In the genomic region with DNA sequence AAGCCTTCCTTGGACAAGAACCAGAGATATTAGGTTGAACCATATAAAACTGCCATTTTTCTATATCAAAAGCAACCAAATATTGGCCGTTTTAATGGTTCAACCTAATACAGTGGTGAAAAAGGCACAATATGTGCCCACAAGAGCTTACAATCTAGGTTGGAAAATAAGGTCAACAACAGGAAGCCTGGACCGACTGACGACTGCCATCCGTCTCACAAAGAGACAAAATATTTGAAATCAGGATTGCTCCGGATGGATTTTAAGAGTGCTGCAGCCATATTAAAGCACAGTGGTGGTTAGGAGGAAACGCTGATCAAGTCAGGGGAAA, we compare ENCODE assay signal across 1 cellular context.
TF ChIP-seq lines count a peak whose summit lies in the region.

No MANE protein-coding gene starts in this region.

TF ChIP-seq in HepG2, 621 proteins besides CTCF, POLR2A, EP300 and RAD21 (continued from another document and continues in another):
- TF ChIP-seq, protein P1, sequence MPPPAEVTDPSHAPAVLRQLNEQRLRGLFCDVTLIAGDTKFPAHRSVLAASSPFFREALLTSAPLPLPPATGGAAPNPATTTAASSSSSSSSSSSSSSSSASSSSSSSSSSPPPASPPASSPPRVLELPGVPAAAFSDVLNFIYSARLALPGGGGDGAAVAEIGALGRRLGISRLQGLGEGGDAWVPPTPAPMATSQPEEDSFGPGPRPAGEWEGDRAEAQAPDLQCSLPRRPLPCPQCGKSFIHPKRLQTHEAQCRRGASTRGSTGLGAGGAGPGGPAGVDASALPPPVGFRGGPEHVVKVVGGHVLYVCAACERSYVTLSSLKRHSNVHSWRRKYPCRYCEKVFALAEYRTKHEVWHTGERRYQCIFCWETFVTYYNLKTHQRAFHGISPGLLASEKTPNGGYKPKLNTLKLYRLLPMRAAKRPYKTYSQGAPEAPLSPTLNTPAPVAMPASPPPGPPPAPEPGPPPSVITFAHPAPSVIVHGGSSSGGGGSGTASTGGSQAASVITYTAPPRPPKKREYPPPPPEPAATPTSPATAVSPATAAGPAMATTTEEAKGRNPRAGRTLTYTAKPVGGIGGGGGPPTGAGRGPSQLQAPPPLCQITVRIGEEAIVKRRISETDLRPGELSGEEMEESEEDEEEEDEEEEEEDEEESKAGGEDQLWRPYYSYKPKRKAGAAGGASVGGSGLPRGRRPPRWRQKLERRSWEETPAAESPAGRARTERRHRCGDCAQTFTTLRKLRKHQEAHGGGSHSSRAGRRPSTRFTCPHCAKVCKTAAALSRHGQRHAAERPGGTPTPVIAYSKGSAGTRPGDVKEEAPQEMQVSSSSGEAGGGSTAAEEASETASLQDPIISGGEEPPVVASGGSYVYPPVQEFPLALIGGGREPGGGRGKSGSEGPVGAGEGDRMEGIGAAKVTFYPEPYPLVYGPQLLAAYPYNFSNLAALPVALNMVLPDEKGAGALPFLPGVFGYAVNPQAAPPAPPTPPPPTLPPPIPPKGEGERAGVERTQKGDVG (CRISPR knock-in tag; IDR thresholded peaks at IDR 0.05; ENCODE audit: borderline replicate concordance) = no peak
- TF ChIP-seq RBAK (CRISPR knock-in tag; IDR thresholded peaks at IDR 0.05) (no peak), KLF13 (CRISPR knock-in tag; IDR thresholded peaks at IDR 0.05) (no peak), ZMAT5 (CRISPR knock-in tag; IDR thresholded peaks at IDR 0.05; ENCODE audit: borderline replicate concordance, low read depth) (0 out of 2 replicates have a peak, but pooled peaks have one; percentile 44), ZNF431 (CRISPR knock-in tag; IDR thresholded peaks at IDR 0.05; ENCODE audit: borderline replicate concordance, low read depth) (0 out of 2 replicates have a peak, but pooled peaks have one; percentile 36), U2AF2 (IDR thresholded peaks at IDR 0.05; ENCODE audit: low read depth, low read length) (no peak), YEATS2 (CRISPR knock-in tag; IDR thresholded peaks at IDR 0.05; ENCODE audit: borderline replicate concordance) (0 out of 2 replicates have a peak, but pooled peaks have one; percentile 23), MAFK (conservative IDR thresholded peaks at IDR 0.05 in 1 of 2, IDR thresholded peaks at IDR 0.05 in 1 of 2; ENCODE audit: low read length in 2 of 2) (no peak), PAF1 (CRISPR knock-in tag; IDR thresholded peaks at IDR 0.05) (peak; percentile 29; the same call in 1 of the 2 replicates), MAFG (CRISPR knock-in tag; IDR thresholded peaks at IDR 0.05) (no peak), THRA (CRISPR knock-in tag; IDR thresholded peaks at IDR 0.05; ENCODE audit: borderline replicate concordance) (0 out of 2 replicates have a peak, but pooled peaks have one; percentile 5), HBP1 (CRISPR knock-in tag; IDR thresholded peaks at IDR 0.05; ENCODE audit: low read depth) (0 out of 2 replicates have a peak, but pooled peaks have one; percentile 14), RFX3 (CRISPR knock-in tag; IDR thresholded peaks at IDR 0.05) (no peak), FOSL1 (CRISPR knock-in tag; IDR thresholded peaks at IDR 0.05; ENCODE audit: borderline replicate concordance) (no peak), MLLT10 (CRISPR knock-in tag; IDR thresholded peaks at IDR 0.05) (0 out of 2 replicates have a peak, but pooled peaks have one; percentile 21), MTERF4 (CRISPR knock-in tag; IDR thresholded peaks at IDR 0.05) (0 out of 2 replicates have a peak, but pooled peaks have one; percentile 30), ZNF160 (CRISPR knock-in tag; IDR thresholded peaks at IDR 0.05) (peak; percentile 15; the same call in 1 of the 2 replicates), ZNF766 (CRISPR knock-in tag; IDR thresholded peaks at IDR 0.05; ENCODE audit: borderline replicate concordance) (0 out of 2 replicates have a peak, but pooled peaks have one; percentile 26), RORA (CRISPR knock-in tag; IDR thresholded peaks at IDR 0.05) (peak; percentile 84; the same call in 1 of the 2 replicates), IRX3 (CRISPR knock-in tag; IDR thresholded peaks at IDR 0.05; ENCODE audit: borderline replicate concordance, low read depth) (no peak), POLR2G (IDR thresholded peaks at IDR 0.05; ENCODE audit: low read depth, low read length) (peak; percentile 76; the same call in 1 of the 2 replicates), NFYB (CRISPR knock-in tag; IDR thresholded peaks at IDR 0.05) (0 out of 2 replicates have a peak, but pooled peaks have one; percentile 7), ZMYM2 (CRISPR knock-in tag; IDR thresholded peaks at IDR 0.05) (no peak), ZNF775 (CRISPR knock-in tag; IDR thresholded peaks at IDR 0.05; ENCODE audit: borderline replicate concordance) (no peak; the same call in 1 of the 2 replicates), ZNF441 (CRISPR knock-in tag; IDR thresholded peaks at IDR 0.05; ENCODE audit: borderline replicate concordance) (no peak), SIN3A (IDR thresholded peaks at IDR 0.05; ENCODE audit: borderline replicate concordance, low read depth, low read length) (0 out of 2 replicates have a peak, but pooled peaks have one; percentile 17), ZNF550 (CRISPR knock-in tag; IDR thresholded peaks at IDR 0.05; ENCODE audit: borderline replicate concordance) (no peak), TBX2 (CRISPR knock-in tag; IDR thresholded peaks at IDR 0.05; ENCODE audit: borderline replicate concordance) (no peak)
- TF ChIP-seq, protein P2, sequence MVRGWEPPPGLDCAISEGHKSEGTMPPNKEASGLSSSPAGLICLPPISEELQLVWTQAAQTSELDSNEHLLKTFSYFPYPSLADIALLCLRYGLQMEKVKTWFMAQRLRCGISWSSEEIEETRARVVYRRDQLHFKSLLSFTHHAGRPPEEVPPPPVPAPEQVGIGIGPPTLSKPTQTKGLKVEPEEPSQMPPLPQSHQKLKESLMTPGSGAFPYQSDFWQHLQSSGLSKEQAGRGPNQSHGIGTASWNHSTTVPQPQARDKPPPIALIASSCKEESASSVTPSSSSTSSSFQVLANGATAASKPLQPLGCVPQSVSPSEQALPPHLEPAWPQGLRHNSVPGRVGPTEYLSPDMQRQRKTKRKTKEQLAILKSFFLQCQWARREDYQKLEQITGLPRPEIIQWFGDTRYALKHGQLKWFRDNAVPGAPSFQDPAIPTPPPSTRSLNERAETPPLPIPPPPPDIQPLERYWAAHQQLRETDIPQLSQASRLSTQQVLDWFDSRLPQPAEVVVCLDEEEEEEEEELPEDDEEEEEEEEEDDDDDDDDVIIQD (CRISPR knock-in tag; IDR thresholded peaks at IDR 0.05; ENCODE audit: low read depth) = 0 out of 2 replicates have a peak, but pooled peaks have one; percentile 7
- TF ChIP-seq, protein P3, sequence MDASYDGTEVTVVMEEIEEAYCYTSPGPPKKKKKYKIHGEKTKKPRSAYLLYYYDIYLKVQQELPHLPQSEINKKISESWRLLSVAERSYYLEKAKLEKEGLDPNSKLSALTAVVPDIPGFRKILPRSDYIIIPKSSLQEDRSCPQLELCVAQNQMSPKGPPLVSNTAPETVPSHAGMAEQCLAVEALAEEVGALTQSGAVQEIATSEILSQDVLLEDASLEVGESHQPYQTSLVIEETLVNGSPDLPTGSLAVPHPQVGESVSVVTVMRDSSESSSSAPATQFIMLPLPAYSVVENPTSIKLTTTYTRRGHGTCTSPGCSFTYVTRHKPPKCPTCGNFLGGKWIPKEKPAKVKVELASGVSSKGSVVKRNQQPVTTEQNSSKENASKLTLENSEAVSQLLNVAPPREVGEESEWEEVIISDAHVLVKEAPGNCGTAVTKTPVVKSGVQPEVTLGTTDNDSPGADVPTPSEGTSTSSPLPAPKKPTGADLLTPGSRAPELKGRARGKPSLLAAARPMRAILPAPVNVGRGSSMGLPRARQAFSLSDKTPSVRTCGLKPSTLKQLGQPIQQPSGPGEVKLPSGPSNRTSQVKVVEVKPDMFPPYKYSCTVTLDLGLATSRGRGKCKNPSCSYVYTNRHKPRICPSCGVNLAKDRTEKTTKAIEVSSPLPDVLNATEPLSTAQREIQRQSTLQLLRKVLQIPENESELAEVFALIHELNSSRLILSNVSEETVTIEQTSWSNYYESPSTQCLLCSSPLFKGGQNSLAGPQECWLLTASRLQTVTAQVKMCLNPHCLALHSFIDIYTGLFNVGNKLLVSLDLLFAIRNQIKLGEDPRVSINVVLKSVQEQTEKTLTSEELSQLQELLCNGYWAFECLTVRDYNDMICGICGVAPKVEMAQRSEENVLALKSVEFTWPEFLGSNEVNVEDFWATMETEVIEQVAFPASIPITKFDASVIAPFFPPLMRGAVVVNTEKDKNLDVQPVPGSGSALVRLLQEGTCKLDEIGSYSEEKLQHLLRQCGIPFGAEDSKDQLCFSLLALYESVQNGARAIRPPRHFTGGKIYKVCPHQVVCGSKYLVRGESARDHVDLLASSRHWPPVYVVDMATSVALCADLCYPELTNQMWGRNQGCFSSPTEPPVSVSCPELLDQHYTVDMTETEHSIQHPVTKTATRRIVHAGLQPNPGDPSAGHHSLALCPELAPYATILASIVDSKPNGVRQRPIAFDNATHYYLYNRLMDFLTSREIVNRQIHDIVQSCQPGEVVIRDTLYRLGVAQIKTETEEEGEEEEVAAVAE (CRISPR knock-in tag; IDR thresholded peaks at IDR 0.05; ENCODE audit: borderline replicate concordance) = 0 out of 2 replicates have a peak, but pooled peaks have one; percentile 12
- TF ChIP-seq, protein P4, sequence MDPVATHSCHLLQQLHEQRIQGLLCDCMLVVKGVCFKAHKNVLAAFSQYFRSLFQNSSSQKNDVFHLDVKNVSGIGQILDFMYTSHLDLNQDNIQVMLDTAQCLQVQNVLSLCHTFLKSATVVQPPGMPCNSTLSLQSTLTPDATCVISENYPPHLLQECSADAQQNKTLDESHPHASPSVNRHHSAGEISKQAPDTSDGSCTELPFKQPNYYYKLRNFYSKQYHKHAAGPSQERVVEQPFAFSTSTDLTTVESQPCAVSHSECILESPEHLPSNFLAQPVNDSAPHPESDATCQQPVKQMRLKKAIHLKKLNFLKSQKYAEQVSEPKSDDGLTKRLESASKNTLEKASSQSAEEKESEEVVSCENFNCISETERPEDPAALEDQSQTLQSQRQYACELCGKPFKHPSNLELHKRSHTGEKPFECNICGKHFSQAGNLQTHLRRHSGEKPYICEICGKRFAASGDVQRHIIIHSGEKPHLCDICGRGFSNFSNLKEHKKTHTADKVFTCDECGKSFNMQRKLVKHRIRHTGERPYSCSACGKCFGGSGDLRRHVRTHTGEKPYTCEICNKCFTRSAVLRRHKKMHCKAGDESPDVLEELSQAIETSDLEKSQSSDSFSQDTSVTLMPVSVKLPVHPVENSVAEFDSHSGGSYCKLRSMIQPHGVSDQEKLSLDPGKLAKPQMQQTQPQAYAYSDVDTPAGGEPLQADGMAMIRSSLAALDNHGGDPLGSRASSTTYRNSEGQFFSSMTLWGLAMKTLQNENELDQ (CRISPR knock-in tag; IDR thresholded peaks at IDR 0.05; ENCODE audit: borderline replicate concordance) = 0 out of 2 replicates have a peak, but pooled peaks have one; percentile 18
